10 cellular contexts compared by ENCODE assay signal in genomic region chr4:128600410-128600809, GRCh38.
DNase-seq lines count a peak whose midpoint lies in the region; ATAC-seq and TF ChIP-seq lines count a peak whose summit lies in the region.
"Had no signal": no experiment of that assay in that cellular context is flagged by ENCODE, and none has a peak within 500 bp of the region (broad histone marks: within the 10 kb centered on the region; RNA-seq: fewer than 3 reads in every experiment).

No MANE protein-coding gene starts in this region.

- H3K27me3 ChIP-seq in HUES64 (ENCODE audit: insufficient read depth, low read length) (no peaks in the 10 kb centered on the region), right cardiac atrium (ENCODE audit: control insufficient read depth, insufficient read depth) (no peaks in the 10 kb centered on the region), psoas muscle (ENCODE audit: insufficient read depth in 3 of 3, low read length in 2 of 3) (no peaks in the 10 kb centered on the region)

- H3K9ac ChIP-seq in HUES64 (ENCODE audit: low read depth, low read length): no peak overlapping the region

- H3K9me3 ChIP-seq in HUES64 (ENCODE audit: insufficient read depth, low read depth, low read length) (no peaks in the 10 kb centered on the region), right cardiac atrium (ENCODE audit: control insufficient read depth, low read length) (no peaks in the 10 kb centered on the region), psoas muscle (no peaks in the 10 kb centered on the region)

- WGBS in HUES64: 88% methylated on average over 3 of the region's 3 CpGs
- 31% methylated on average over 3 of the region's 3 CpGs for WGBS in right cardiac atrium
- WGBS in psoas muscle, 3 donors: 28 to 51% (median 38%) methylated on average over 3 of the region's 3 CpGs

- ATAC-seq in right cardiac atrium: peak; percentile 58 to 59
- ATAC-seq in psoas muscle: peak in 3 of 4 donors; percentile 15 to 27 (median 20)

- intact Hi-C loops in right cardiac atrium (cut with DNase I) (no loop called here), psoas muscle (cut with DNase I) (no loop called here)

- H3K27ac ChIP-seq in HUES64 (ENCODE audit: low read depth, low read length): 0 out of 2 replicates have a peak overlapping the region, but pooled peaks have one; percentile 51
- peak overlapping the region; percentile 20 for H3K27ac ChIP-seq in right cardiac atrium (ENCODE audit: low read length)
- no peak overlapping the region for H3K27ac ChIP-seq in psoas muscle

- no peaks in the 10 kb centered on the region for H3K36me3 ChIP-seq in HUES64 (ENCODE audit: insufficient read depth, low read length)
- no peaks in the 10 kb centered on the region for H3K36me3 ChIP-seq in psoas muscle (ENCODE audit: insufficient read depth in 1 of 2, low read depth in 1 of 2)

- DNase-seq in cardiac fibroblast (ENCODE audit: low read depth in 2 of 2): peak; percentile 23 to 78
- DNase-seq in right cardiac atrium: peak; percentile 21 to 58 (median 55)
- DNase-seq in psoas muscle: no peak
- DNase-seq in AG08395 (ENCODE audit: low spot score): no peak
- no peak for DNase-seq in SHP77 (lab: John Stamatoyannopoulos, UW)
- no peak for DNase-seq in mucosa of gallbladder (ENCODE audit: low spot score)
- DNase-seq in cerebellar cortex (ENCODE audit: low spot score): no peak
- DNase-seq: CD4-positive, CD25-positive, alpha-beta regulatory T cell; erythroblast had no signal

- TF ChIP-seq CTCF in cardiac fibroblast (IDR thresholded peaks at IDR 0.05; ENCODE audit: low read depth, low read length) (no peak), psoas muscle (IDR thresholded peaks at IDR 0.05) (no peak)

- H3K4me1 ChIP-seq in HUES64 (ENCODE audit: insufficient read depth, low read length) (peaks cover 28% of the 10 kb centered on the region), right cardiac atrium (ENCODE audit: control insufficient read depth, insufficient read depth, low read length) (peaks cover 7% of the 10 kb centered on the region), psoas muscle (peaks cover 40% of the 10 kb centered on the region)

- H3K4me3 ChIP-seq in HUES64 (ENCODE audit: low read length): no peak overlapping the region
- H3K4me3 ChIP-seq in cardiac fibroblast (replicated peaks in 1 of 2; ENCODE audit: low read depth in 2 of 2, low read length in 2 of 2): no peak overlapping the region
- no peak overlapping the region for H3K4me3 ChIP-seq in right cardiac atrium (ENCODE audit: low read length)
- no peak overlapping the region for H3K4me3 ChIP-seq in psoas muscle

Comparison
In these comparisons a context has a peak if more than half of its experiments do, and no peak if none do; other contexts are left out.
1. DNase-seq: peak in cardiac fibroblast (2 of 2) and right cardiac atrium (3 of 3); none in psoas muscle (0 of 2), AG08395 (single experiment), SHP77 (0 of 2), mucosa of gallbladder (single experiment) and cerebellar cortex (single experiment).